ENCODE assay signal across 9 cellular contexts in genomic region chr10:79285315-79286185, GRCh38.
DNase-seq lines count a peak whose midpoint lies in the region; ATAC-seq and TF ChIP-seq lines count a peak whose summit lies in the region.
"Had no signal": no experiment of that assay in that cellular context is flagged by ENCODE, and none has a peak within 500 bp of the region (broad histone marks: within the 10 kb centered on the region; RNA-seq: fewer than 3 reads in every experiment).

No MANE protein-coding gene starts in this region.

- H3K4me2 ChIP-seq in KMS-11, result peak overlapping the region; percentile 71
- no peak overlapping the region for H3K4me2 ChIP-seq in hepatocyte

- peaks cover 81 to 100% of the 10 kb centered on the region in 2 donors for H3K4me1 Mint-ChIP-seq in stimulated activated naive B cell treated with anti-CD40 and anti-IgM and Interleukin-4, amounts not matched to agents 10 μg/mL and 1 μg/mL and 100 μg/mL, for 72 hours

- peaks cover 65% of the 10 kb centered on the region for H3K4me1 ChIP-seq in KMS-11 (ENCODE audit: low read depth, poor library complexity, severe bottlenecking)
- peaks cover 24% of the 10 kb centered on the region for H3K4me1 ChIP-seq in effector memory CD4-positive, alpha-beta T cell (ENCODE audit: control insufficient read depth, insufficient read depth, low read length, poor library complexity, severe bottlenecking)
- H3K4me1 ChIP-seq in hepatocyte (ENCODE audit: insufficient read depth), result peaks cover 9% of the 10 kb centered on the region

- no peak for TF ChIP-seq CTCF in GM13976 (IDR thresholded peaks at IDR 0.05; ENCODE audit: borderline replicate concordance, control extremely low read depth, extremely low read depth, insufficient read depth, missing control alignments)
- no peak for TF ChIP-seq CTCF in KMS-11 (conservative IDR thresholded peaks at IDR 0.05; ENCODE audit: low read depth, low read length)
- TF ChIP-seq CTCF in hepatocyte (IDR thresholded peaks at IDR 0.05; ENCODE audit: poor library complexity), result no peak

- peak overlapping the region; percentile 83 for H3K9ac ChIP-seq in KMS-11

- H3K27ac ChIP-seq in KMS-11 (peak overlapping the region; percentile 99), hepatocyte (no peak overlapping the region)
- H3K27ac ChIP-seq in effector memory CD4-positive, alpha-beta T cell (ENCODE audit: insufficient read depth, low read length, poor library complexity, severe bottlenecking), result peak overlapping the region; percentile 24
- H3K27ac ChIP-seq: epithelial cell of prostate had no signal

- no peaks in the 10 kb centered on the region for H3K9me3 ChIP-seq in effector memory CD4-positive, alpha-beta T cell (ENCODE audit: control insufficient read depth, low read length)
- H3K9me3 ChIP-seq in hepatocyte (ENCODE audit: low read depth), result no peaks in the 10 kb centered on the region

- H3K27me3 ChIP-seq in KMS-11 (ENCODE audit: insufficient read depth, low read depth), result no peaks in the 10 kb centered on the region
- H3K27me3 ChIP-seq in effector memory CD4-positive, alpha-beta T cell (replicated peaks; ENCODE audit: control insufficient read depth, insufficient read depth, low read length, poor library complexity, severe bottlenecking), result no peaks in the 10 kb centered on the region
- no peaks in the 10 kb centered on the region for H3K27me3 ChIP-seq in hepatocyte

- peaks cover 6% of the 10 kb centered on the region; the same call in 1 of the 2 replicates for H3K79me2 ChIP-seq in KMS-11 (ENCODE audit: insufficient read depth, low read depth)
- peaks cover 24% of the 10 kb centered on the region for H3K79me2 ChIP-seq in hepatocyte

- in situ Hi-C loops in GM13976 (cut with MboI; ENCODE audit: low sequenced_read_pairs, unreplicated experiment), result no loop called here

- peak overlapping the region; percentile 70 to 79 for H3K4me3 Mint-ChIP-seq in stimulated activated naive B cell treated with anti-CD40 and anti-IgM and Interleukin-4, amounts not matched to agents 10 μg/mL and 1 μg/mL and 100 μg/mL, for 72 hours

- no peak overlapping the region for H3K4me3 ChIP-seq in KMS-11 (IDR thresholded peaks at IDR 0.05; ENCODE audit: insufficient read depth, low read depth, low read length)
- H3K4me3 ChIP-seq in effector memory CD4-positive, alpha-beta T cell (ENCODE audit: insufficient read depth, low read depth, low read length, poor library complexity, severe bottlenecking), result no peak overlapping the region
- H3K4me3 ChIP-seq in hepatocyte, result no peak overlapping the region

- ATAC-seq in GM21526 (IDR thresholded peaks at IDR 0.05; ENCODE audit: low FRiP score, unreplicated experiment), result peak; percentile 77
- ATAC-seq in stimulated activated naive B cell treated with anti-CD40 and anti-IgM and Interleukin-4, amounts not matched to agents 10 μg/mL and 1 μg/mL and 100 μg/mL, for 72 hours (replicated peaks), result peak; percentile 49 to 61

- H3K9me2 ChIP-seq in hepatocyte (replicated peaks; ENCODE audit: insufficient read depth), result no peaks in the 10 kb centered on the region

- H4K20me1 ChIP-seq in KMS-11 (ENCODE audit: insufficient read depth) (no peaks in the 10 kb centered on the region), hepatocyte (ENCODE audit: insufficient read depth, poor library complexity, severe bottlenecking) (peaks cover 45% of the 10 kb centered on the region)

- peak overlapping the region; percentile 99 for H3K27ac Mint-ChIP-seq in stimulated activated naive B cell treated with anti-CD40 and anti-IgM and Interleukin-4, amounts not matched to agents 10 μg/mL and 1 μg/mL and 100 μg/mL, for 72 hours

- H3K36me3 Mint-ChIP-seq in stimulated activated naive B cell treated with anti-CD40 and anti-IgM and Interleukin-4, amounts not matched to agents 10 μg/mL and 1 μg/mL and 100 μg/mL, for 72 hours, result peaks cover 68 to 92% of the 10 kb centered on the region in 2 donors

- DNase-seq in GM13976 (ENCODE audit: low spot score) (peak; percentile 85), hepatocyte (ENCODE audit: low spot score) (no peak), hepatic stellate cell (ENCODE audit: low spot score) (no peak), activated gamma-delta T cell (lab: John Stamatoyannopoulos, UW) (no peak)
- no peak for DNase-seq in effector memory CD4-positive, alpha-beta T cell
- peak; percentile 68 for DNase-seq in stimulated activated naive B cell treated with anti-CD40 and anti-IgM and Interleukin-4, amounts not matched to agents 10 μg/mL and 1 μg/mL and 100 μg/mL, for 72 hours

- no peaks in the 10 kb centered on the region for H3K27me3 Mint-ChIP-seq in stimulated activated naive B cell treated with anti-CD40 and anti-IgM and Interleukin-4, amounts not matched to agents 10 μg/mL and 1 μg/mL and 100 μg/mL, for 72 hours

- H3K36me3 ChIP-seq in KMS-11 (ENCODE audit: insufficient read depth), result no peaks in the 10 kb centered on the region
- peaks cover 3% of the 10 kb centered on the region for H3K36me3 ChIP-seq in effector memory CD4-positive, alpha-beta T cell (ENCODE audit: control insufficient read depth, insufficient read depth, low read length)
- no peaks in the 10 kb centered on the region for H3K36me3 ChIP-seq in hepatocyte (replicated peaks; ENCODE audit: insufficient read depth, low read depth)

- H2AFZ ChIP-seq in KMS-11 (ENCODE audit: low read depth), result peak overlapping the region; percentile 58; the same call in 1 of the 2 replicates
- H2AFZ ChIP-seq in hepatocyte, result no peak overlapping the region

- H3K9me3 Mint-ChIP-seq in stimulated activated naive B cell treated with anti-CD40 and anti-IgM and Interleukin-4, amounts not matched to agents 10 μg/mL and 1 μg/mL and 100 μg/mL, for 72 hours, result no peaks in the 10 kb centered on the region

- WGBS in hepatocyte (ENCODE audit: low lambda C conversion rate, missing lambda C conversion rate), result 94% methylated on average over 12 of the region's 12 CpGs

Comparison
In these comparisons a context has a peak if more than half of its experiments do, and no peak if none do; other contexts are left out.
1. DNase-seq: peak in GM13976 (single experiment) and stimulated activated naive B cell treated with anti-CD40 and anti-IgM and Interleukin-4, amounts not matched to agents 10 μg/mL and 1 μg/mL and 100 μg/mL, for 72 hours (single experiment); none in effector memory CD4-positive, alpha-beta T cell (0 of 3), hepatocyte (single experiment), hepatic stellate cell (single experiment) and activated gamma-delta T cell (single experiment).